ENCODE assay signal across 1 cellular context in the genomic region with DNA sequence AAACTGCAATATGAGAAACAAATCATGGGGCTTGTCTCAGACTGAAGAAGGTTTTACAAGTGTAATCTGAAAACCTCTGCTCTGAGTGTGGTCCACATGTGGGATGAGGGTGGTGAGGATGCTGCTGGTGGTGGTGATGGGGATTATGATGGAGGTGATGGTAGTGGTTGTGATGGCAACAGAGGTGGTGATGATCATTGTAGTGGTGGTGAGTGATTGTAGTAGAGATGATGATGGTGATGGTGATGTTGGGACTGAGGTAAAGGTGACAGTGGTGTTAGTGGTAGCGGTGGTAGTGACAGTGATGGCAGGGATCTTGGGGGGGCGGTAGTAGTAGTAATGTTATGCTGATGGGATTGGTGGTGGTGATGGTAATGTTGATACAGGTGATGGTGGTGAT.
A peak's percentile ranks its signal among the peaks of the same experiment; 100 is the strongest.
TF ChIP-seq lines count a peak whose summit lies in the region.

No MANE protein-coding gene starts in this region.

TF ChIP-seq in K562, 482 proteins besides CTCF, POLR2A, EP300 and RAD21 (continued from another document):
- TF ChIP-seq, protein P1, sequence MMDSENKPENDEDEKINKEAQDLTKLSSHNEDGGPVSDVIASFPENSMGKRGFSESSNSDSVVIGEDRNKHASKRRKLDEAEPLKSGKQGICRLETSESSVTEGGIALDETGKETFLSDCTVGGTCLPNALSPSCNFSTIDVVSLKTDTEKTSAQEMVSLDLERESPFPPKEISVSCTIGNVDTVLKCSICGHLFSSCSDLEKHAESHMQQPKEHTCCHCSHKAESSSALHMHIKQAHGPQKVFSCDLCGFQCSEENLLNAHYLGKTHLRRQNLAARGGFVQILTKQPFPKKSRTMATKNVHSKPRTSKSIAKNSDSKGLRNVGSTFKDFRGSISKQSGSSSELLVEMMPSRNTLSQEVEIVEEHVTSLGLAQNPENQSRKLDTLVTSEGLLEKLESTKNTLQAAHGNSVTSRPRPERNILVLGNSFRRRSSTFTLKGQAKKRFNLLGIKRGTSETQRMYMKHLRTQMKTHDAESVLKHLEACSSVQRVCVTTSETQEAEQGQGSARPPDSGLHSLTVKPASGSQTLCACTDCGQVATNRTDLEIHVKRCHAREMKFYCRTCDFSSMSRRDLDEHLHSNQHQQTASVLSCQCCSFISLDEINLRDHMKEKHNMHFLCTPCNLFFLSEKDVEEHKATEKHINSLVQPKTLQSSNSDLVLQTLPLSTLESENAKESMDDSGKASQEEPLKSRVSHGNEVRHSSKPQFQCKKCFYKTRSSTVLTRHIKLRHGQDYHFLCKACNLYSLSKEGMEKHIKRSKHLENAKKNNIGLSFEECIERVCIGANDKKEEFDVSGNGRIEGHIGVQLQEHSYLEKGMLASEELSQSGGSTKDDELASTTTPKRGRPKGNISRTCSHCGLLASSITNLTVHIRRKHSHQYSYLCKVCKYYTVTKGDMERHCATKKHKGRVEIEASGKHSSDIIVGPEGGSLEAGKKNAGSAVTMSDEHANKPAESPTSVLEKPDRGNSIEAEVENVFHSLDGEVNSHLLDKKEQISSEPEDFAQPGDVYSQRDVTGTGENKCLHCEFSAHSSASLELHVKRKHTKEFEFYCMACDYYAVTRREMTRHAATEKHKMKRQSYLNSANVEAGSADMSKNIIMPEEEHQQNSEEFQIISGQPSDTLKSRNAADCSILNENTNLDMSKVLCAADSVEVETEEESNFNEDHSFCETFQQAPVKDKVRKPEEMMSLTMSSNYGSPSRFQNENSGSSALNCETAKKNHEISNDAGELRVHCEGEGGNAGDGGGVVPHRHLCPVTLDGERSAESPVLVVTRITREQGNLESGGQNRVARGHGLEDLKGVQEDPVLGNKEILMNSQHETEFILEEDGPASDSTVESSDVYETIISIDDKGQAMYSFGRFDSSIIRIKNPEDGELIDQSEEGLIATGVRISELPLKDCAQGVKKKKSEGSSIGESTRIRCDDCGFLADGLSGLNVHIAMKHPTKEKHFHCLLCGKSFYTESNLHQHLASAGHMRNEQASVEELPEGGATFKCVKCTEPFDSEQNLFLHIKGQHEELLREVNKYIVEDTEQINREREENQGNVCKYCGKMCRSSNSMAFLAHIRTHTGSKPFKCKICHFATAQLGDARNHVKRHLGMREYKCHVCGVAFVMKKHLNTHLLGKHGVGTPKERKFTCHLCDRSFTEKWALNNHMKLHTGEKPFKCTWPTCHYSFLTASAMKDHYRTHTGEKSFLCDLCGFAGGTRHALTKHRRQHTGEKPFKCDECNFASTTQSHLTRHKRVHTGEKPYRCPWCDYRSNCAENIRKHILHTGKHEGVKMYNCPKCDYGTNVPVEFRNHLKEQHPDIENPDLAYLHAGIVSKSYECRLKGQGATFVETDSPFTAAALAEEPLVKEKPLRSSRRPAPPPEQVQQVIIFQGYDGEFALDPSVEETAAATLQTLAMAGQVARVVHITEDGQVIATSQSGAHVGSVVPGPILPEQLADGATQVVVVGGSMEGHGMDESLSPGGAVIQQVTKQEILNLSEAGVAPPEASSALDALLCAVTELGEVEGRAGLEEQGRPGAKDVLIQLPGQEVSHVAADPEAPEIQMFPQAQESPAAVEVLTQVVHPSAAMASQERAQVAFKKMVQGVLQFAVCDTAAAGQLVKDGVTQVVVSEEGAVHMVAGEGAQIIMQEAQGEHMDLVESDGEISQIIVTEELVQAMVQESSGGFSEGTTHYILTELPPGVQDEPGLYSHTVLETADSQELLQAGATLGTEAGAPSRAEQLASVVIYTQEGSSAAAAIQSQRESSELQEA (IDR thresholded peaks at IDR 0.05; ENCODE audit: low read depth): 0 out of 2 replicates have a peak, but pooled peaks have one; percentile 28
- TF ChIP-seq, protein P2, sequence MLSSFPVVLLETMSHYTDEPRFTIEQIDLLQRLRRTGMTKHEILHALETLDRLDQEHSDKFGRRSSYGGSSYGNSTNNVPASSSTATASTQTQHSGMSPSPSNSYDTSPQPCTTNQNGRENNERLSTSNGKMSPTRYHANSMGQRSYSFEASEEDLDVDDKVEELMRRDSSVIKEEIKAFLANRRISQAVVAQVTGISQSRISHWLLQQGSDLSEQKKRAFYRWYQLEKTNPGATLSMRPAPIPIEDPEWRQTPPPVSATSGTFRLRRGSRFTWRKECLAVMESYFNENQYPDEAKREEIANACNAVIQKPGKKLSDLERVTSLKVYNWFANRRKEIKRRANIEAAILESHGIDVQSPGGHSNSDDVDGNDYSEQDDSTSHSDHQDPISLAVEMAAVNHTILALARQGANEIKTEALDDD (IDR thresholded peaks at IDR 0.05): no peak
- TF ChIP-seq ELF4 (CRISPR knock-in tag; IDR thresholded peaks at IDR 0.05) (0 out of 2 replicates have a peak, but pooled peaks have one; percentile 39), NR3C1 (CRISPR knock-in tag; IDR thresholded peaks at IDR 0.05) (no peak), ESRRB (CRISPR knock-in tag; IDR thresholded peaks at IDR 0.05; ENCODE audit: borderline replicate concordance) (no peak), ZNF12 (CRISPR knock-in tag; IDR thresholded peaks at IDR 0.05) (no peak), CREB1 (IDR thresholded peaks at IDR 0.05) (no peak), CREB1 (CRISPR knock-in tag; IDR thresholded peaks at IDR 0.05) (no peak), RFX5 (IDR thresholded peaks at IDR 0.05; ENCODE audit: low read depth, low read length) (no peak), ZNF253 (CRISPR knock-in tag; conservative IDR thresholded peaks at IDR 0.05) (no peak), GATAD2A (IDR thresholded peaks at IDR 0.05) (no peak), RBM14 (IDR thresholded peaks at IDR 0.05; ENCODE audit: borderline replicate concordance, insufficient read depth, low read depth, low read length) (no peak), CBFB (CRISPR knock-in tag; IDR thresholded peaks at IDR 0.05) (no peak)
TF ChIP-seq in K562: peak in this region for 4.
